6 cellular contexts compared by ENCODE assay signal in genomic region chr13:92591117-92591516, GRCh38.
"Had no signal": no experiment of that assay in that cellular context is flagged by ENCODE, and none has a peak within 500 bp of the region (broad histone marks: within the 10 kb centered on the region; RNA-seq: fewer than 3 reads in every experiment).

No MANE protein-coding gene starts in this region.

- H3K27ac Mint-ChIP-seq: GM23338, H9 had no signal

- H3K4me3 Mint-ChIP-seq: GM23338, H9 had no signal

- H3K4me1 Mint-ChIP-seq: GM23338, H9 had no signal

- H3K4me3 ChIP-seq: GM23338 had no signal

- ATAC-seq: GM23338 had no signal

- H3K4me2 ChIP-seq: GM23338 had no signal

- DNase-seq: H9, HCEC 1CT, KBM-7 had no signal

- H3K9me3 Mint-ChIP-seq: GM23338, H9 had no signal

- FAIRE-seq: H1, HTR-8/SVneo had no signal
